Comparison of ENCODE assay signal across 11 cellular contexts in genomic region chr1:3727042-3727824, GRCh38. TPM values are rescaled to one million over a fixed set of nuclear protein-coding genes. Genes with fewer than 3 reads are reported as not detected.
DNase-seq lines count a peak whose midpoint lies in the region; ATAC-seq, FAIRE-seq and TF ChIP-seq lines count a peak whose summit lies in the region.
"Had no signal": no experiment of that assay in that cellular context is flagged by ENCODE, and none has a peak within 500 bp of the region (broad histone marks: within the 10 kb centered on the region; RNA-seq: fewer than 3 reads in every experiment).

No MANE protein-coding gene starts in this region.

- no peak overlapping the region for H3K9ac ChIP-seq in endodermal cell (ENCODE audit: extremely low read depth, low read length, poor library complexity, severe bottlenecking)

- H3K4me3 Mint-ChIP-seq in endodermal cell, result no peak overlapping the region
- no peak overlapping the region for H3K4me3 Mint-ChIP-seq in CD4-positive, alpha-beta T cell
- H3K4me3 Mint-ChIP-seq: dendritic cell treated with granulocyte-macrophage colony-stimulating factor and Interleukin-4, amounts not matched to agents 40 ng/mL and 50 ng/mL, for 4 days had no signal

- TF ChIP-seq CTCF in GM12873 (IDR thresholded peaks at IDR 0.05; ENCODE audit: insufficient read depth, low read depth, low read length, missing control alignments) (peak; percentile 59), endodermal cell (conservative IDR thresholded peaks at IDR 0.05) (peak; percentile 74), breast epithelium (IDR thresholded peaks at IDR 0.05) (no peak)
- no peak for TF ChIP-seq CTCF in CD4-positive, alpha-beta T cell (IDR thresholded peaks at IDR 0.05)

- TF ChIP-seq POLR2A in breast epithelium (IDR thresholded peaks at IDR 0.05), result no peak
- no peak for TF ChIP-seq POLR2A in H54 (IDR thresholded peaks at IDR 0.05; ENCODE audit: low read depth, low read length)

- H3K36me3 ChIP-seq in endodermal cell (ENCODE audit: control insufficient read depth, insufficient read depth, low read length) (no peaks in the 10 kb centered on the region), breast epithelium (no peaks in the 10 kb centered on the region)
- H3K36me3 ChIP-seq: HAP-1, right lobe of liver had no signal

- CTCF ChIA-PET in CD4-positive, alpha-beta T cell (lab: Charles Lee), result no interaction called here

- no peak overlapping the region for H3K27ac Mint-ChIP-seq in endodermal cell
- H3K27ac Mint-ChIP-seq in CD4-positive, alpha-beta T cell, result no peak overlapping the region
- H3K27ac Mint-ChIP-seq: dendritic cell treated with granulocyte-macrophage colony-stimulating factor and Interleukin-4, amounts not matched to agents 40 ng/mL and 50 ng/mL, for 4 days had no signal

- peaks cover 4% of the 10 kb centered on the region for H3K27me3 Mint-ChIP-seq in endodermal cell (ENCODE audit: insufficient read depth)
- peaks cover 16% of the 10 kb centered on the region for H3K27me3 Mint-ChIP-seq in CD4-positive, alpha-beta T cell

- H3K9me3 ChIP-seq in endodermal cell (ENCODE audit: control insufficient read depth, low read length) (no peaks in the 10 kb centered on the region), breast epithelium (no peaks in the 10 kb centered on the region)
- no peaks in the 10 kb centered on the region for H3K9me3 ChIP-seq in CD4-positive, alpha-beta T cell (ENCODE audit: control insufficient read depth, low read length)
- H3K9me3 ChIP-seq: HAP-1, right lobe of liver had no signal

- H3K27me3 ChIP-seq in endodermal cell (ENCODE audit: control insufficient read depth, insufficient read depth, low read length, poor library complexity, severe bottlenecking), result no peaks in the 10 kb centered on the region
- no peaks in the 10 kb centered on the region for H3K27me3 ChIP-seq in CD4-positive, alpha-beta T cell (ENCODE audit: control insufficient read depth, insufficient read depth, low read length)
- H3K27me3 ChIP-seq in breast epithelium, result peaks cover 0 to 37% of the 10 kb centered on the region in 2 donors
- H3K27me3 ChIP-seq: right lobe of liver had no signal

- DNase-seq in NCI-H226 (peak; percentile 18), endodermal cell (peak; percentile 91), pons (ENCODE audit: low spot score) (peak; percentile 52), breast epithelium (ENCODE audit: low spot score in 2 of 2) (no peak), H54 (ENCODE audit: insufficient read length, low spot score) (no peak)
- DNase-seq in CD4-positive, alpha-beta T cell, result no peak
- DNase-seq in activated effector memory CD4-positive, alpha-beta T cell treated with anti-CD3 and anti-CD28 coated beads, Interleukin-2, amount 50 U/mL, for 16 hours, result no peak
- DNase-seq: right lobe of liver had no signal

- no peaks in the 10 kb centered on the region for H3K9me3 Mint-ChIP-seq in endodermal cell
- no peaks in the 10 kb centered on the region for H3K9me3 Mint-ChIP-seq in CD4-positive, alpha-beta T cell
- H3K9me3 Mint-ChIP-seq: dendritic cell treated with granulocyte-macrophage colony-stimulating factor and Interleukin-4, amounts not matched to agents 40 ng/mL and 50 ng/mL, for 4 days had no signal

- ATAC-seq in CD4-positive, alpha-beta T cell (ENCODE audit: poor library complexity), result no peak

- no peak for FAIRE-seq in H54 (lab: Jason Lieb, UNC)

- intact Hi-C loops in CD4-positive, alpha-beta T cell (cut with DNase I, micrococcal nuclease), result no loop called here
- intact Hi-C loops in breast epithelium (cut with DNase I; ENCODE audit: low total_unique reads), result no loop called here

- H3K36me3 Mint-ChIP-seq in endodermal cell (ENCODE audit: low read depth), result no peaks in the 10 kb centered on the region
- no peaks in the 10 kb centered on the region for H3K36me3 Mint-ChIP-seq in CD4-positive, alpha-beta T cell (ENCODE audit: low read depth)

- H3K4me3 ChIP-seq in endodermal cell (ENCODE audit: low read length) (no peak overlapping the region), breast epithelium (no peak overlapping the region)
- H3K4me3 ChIP-seq: HAP-1, right lobe of liver had no signal

- no peaks in the 10 kb centered on the region for H3K4me1 ChIP-seq in endodermal cell (ENCODE audit: control insufficient read depth, insufficient read depth, low read length)
- no peaks in the 10 kb centered on the region for H3K4me1 ChIP-seq in breast epithelium
- H3K4me1 ChIP-seq: HAP-1, right lobe of liver had no signal

- H3K27ac ChIP-seq in endodermal cell (ENCODE audit: low read depth, low read length), result no peak overlapping the region
- H3K27ac ChIP-seq in CD4-positive, alpha-beta T cell (ENCODE audit: low read depth, low read length), result no peak overlapping the region
- no peak overlapping the region for H3K27ac ChIP-seq in breast epithelium
- H3K27ac ChIP-seq: right lobe of liver had no signal

- POLR2A ChIA-PET in CD4-positive, alpha-beta T cell (lab: Charles Lee), result no interaction called here

- H3K4me1 Mint-ChIP-seq in endodermal cell, result no peaks in the 10 kb centered on the region
- peaks cover 5% of the 10 kb centered on the region for H3K4me1 Mint-ChIP-seq in CD4-positive, alpha-beta T cell (ENCODE audit: low read depth)

- WGBS in endodermal cell (ENCODE audit: insufficient coverage in 1 of 2, insufficient read length in 1 of 2), 2 experiments, result 68 to 80% methylated on average over 11 to 37 of the region's 37 CpGs

RNA-seq across cellular contexts. Expression of gene CCDC27, which starts 25.0 kb away (rescaled TPM):
- total RNA-seq in endodermal cell (not detected), breast epithelium (not detected)
- not detected for polyA plus RNA-seq in endodermal cell (2013, experiment 1 of 2)
- not detected for polyA plus RNA-seq in endodermal cell (2013, experiment 2 of 2)
- not detected for total RNA-seq in CD4-positive, alpha-beta T cell
- total RNA-seq: right lobe of liver had no signal

RNA-seq across cellular contexts. Expression of gene SMIM1, which starts 45.3 kb away (rescaled TPM):
- total RNA-seq in endodermal cell, result 10 to 100 TPM; 11.1 to 15.0 TPM
- 8.3 TPM for polyA plus RNA-seq in endodermal cell (2013, experiment 1 of 2)
- 6.1 TPM for polyA plus RNA-seq in endodermal cell (2013, experiment 2 of 2)
- 1 to 10 TPM; 1.8 to 2.6 TPM for total RNA-seq in CD4-positive, alpha-beta T cell
- 1 to 10 TPM; 1.3 to 4.7 (median 4.6) TPM for total RNA-seq in breast epithelium

Comparison
In these comparisons a context has a peak if more than half of its experiments do, and no peak if none do; other contexts are left out.
1. CTCF ChIP-seq: peak in GM12873 (single experiment) and endodermal cell (single experiment); none in CD4-positive, alpha-beta T cell (single experiment) and breast epithelium (0 of 3).
2. DNase-seq: peak in NCI-H226 (single experiment), endodermal cell (single experiment) and pons (single experiment); none in CD4-positive, alpha-beta T cell (0 of 10), activated effector memory CD4-positive, alpha-beta T cell treated with anti-CD3 and anti-CD28 coated beads, Interleukin-2, amount 50 U/mL, for 16 hours (single experiment), breast epithelium (0 of 2) and H54 (single experiment).